In genomic region chr1:211625040-211625439, GRCh38 we compare ENCODE assay signal across 1 cellular context.
TF ChIP-seq lines count a peak whose summit lies in the region.

No MANE protein-coding gene starts in this region.

TF ChIP-seq in H1, 55 proteins besides CTCF, POLR2A, EP300 and RAD21 (continued from another document):
- TF ChIP-seq MAX (IDR thresholded peaks at IDR 0.05) (no peak), ATF2 (IDR thresholded peaks at IDR 0.05; ENCODE audit: low read length) (no peak), TBP (IDR thresholded peaks at IDR 0.05; ENCODE audit: low read depth, low read length) (no peak), RXRA (IDR thresholded peaks at IDR 0.05; ENCODE audit: insufficient read depth, low read depth, low read length) (no peak), EGR1 (IDR thresholded peaks at IDR 0.05; ENCODE audit: borderline replicate concordance, low read depth, low read length) (no peak), CHD7 (IDR thresholded peaks at IDR 0.05; ENCODE audit: insufficient replicate concordance, low read length) (no peak), GABPA (IDR thresholded peaks at IDR 0.05; ENCODE audit: borderline replicate concordance, insufficient read depth, low read length) (no peak)
